Comparison of ENCODE assay signal across 8 cellular contexts in genomic region chr1:111032295-111032897, GRCh38.
DNase-seq lines count a peak whose midpoint lies in the region; ATAC-seq, FAIRE-seq and TF ChIP-seq lines count a peak whose summit lies in the region.

No MANE protein-coding gene starts in this region.

- H3K4me2 ChIP-seq in endothelial cell of umbilical vein (ENCODE audit: insufficient read depth, low read length), result no peak overlapping the region

- FAIRE-seq in endothelial cell of umbilical vein (lab: Jason Lieb, UNC), result no peak

- TF ChIP-seq POLR2A in endothelial cell of umbilical vein (IDR thresholded peaks at IDR 0.05; ENCODE audit: low read depth, low read length), result no peak

- no peak for ATAC-seq in HG03342 (IDR thresholded peaks at IDR 0.05; ENCODE audit: unreplicated experiment)

- H3K36me3 ChIP-seq in endothelial cell of umbilical vein (ENCODE audit: control insufficient read depth in 2 of 2, extremely low read depth in 1 of 2, insufficient read depth in 2 of 2, low read length in 2 of 2), result no peaks in the 10 kb centered on the region

- H3K9me3 ChIP-seq in endothelial cell of umbilical vein (replicated peaks; ENCODE audit: control insufficient read depth, insufficient read depth, low read length), result no peaks in the 10 kb centered on the region

- no peaks in the 10 kb centered on the region for H3K79me2 ChIP-seq in endothelial cell of umbilical vein (ENCODE audit: control insufficient read depth, insufficient read depth, low read length)

- H3K27ac ChIP-seq in endothelial cell of umbilical vein (ENCODE audit: insufficient read depth, low read depth, low read length), result no peak overlapping the region

- POLR2A ChIA-PET in endothelial cell of umbilical vein (lab: Charles Lee), result no interaction called here

- H3K9me1 ChIP-seq in endothelial cell of umbilical vein (replicated peaks; ENCODE audit: control insufficient read depth, extremely low read depth, insufficient read depth, low read length), result no peaks in the 10 kb centered on the region

- H2AFZ ChIP-seq in endothelial cell of umbilical vein (ENCODE audit: low read depth, low read length), result no peak overlapping the region

- H3K4me3 ChIP-seq in endothelial cell of umbilical vein (replicated peaks in 1 of 3; ENCODE audit: insufficient read depth in 1 of 3, low read depth in 1 of 3, low read length in 3 of 3), result no peak overlapping the region

- CTCF ChIA-PET in endothelial cell of umbilical vein (lab: Charles Lee), result interaction anchor here (0.6 kb wide), 1 partner anchor 9 kb away, joined by 4 read pairs; no protein-coding TSS in a partner anchor

- dilution Hi-C loops in endothelial cell of umbilical vein (cut with MboI; ENCODE audit: extremely low pct_ligation_motif_present, low sequenced_read_pairs), result no loop called here

- H3K4me1 ChIP-seq in endothelial cell of umbilical vein (ENCODE audit: control insufficient read depth, extremely low read depth, insufficient read depth, low read length), result no peaks in the 10 kb centered on the region

- intact Hi-C loops in endothelial cell of umbilical vein (cut with micrococcal nuclease), result loop anchor here (2.0 to 5.0 kb wide), 2 partner anchors 252 to 370 kb away; no protein-coding TSS in a partner anchor

- peak; percentile 62 to 72 for TF ChIP-seq CTCF in endothelial cell of umbilical vein (IDR thresholded peaks at IDR 0.05; ENCODE audit: extremely low read depth in 1 of 2, insufficient read depth in 1 of 2, low read depth in 1 of 2, low read length in 2 of 2)

- BruUV-seq in endothelial cell of umbilical vein (replicated peaks; lab: Mats Ljungman, UMichigan), result no TSS peak

- DNase-seq in activated T-cell treated with anti-CD3 and anti-CD28 coated beads for 24 hours (ENCODE audit: low read depth) (peak; percentile 16), Kasumi-1 (lab: John Stamatoyannopoulos, UW) (peak; percentile 68 to 70), SKM-1 treated with dmso at 0.1 percent for 144 hours (lab: John Stamatoyannopoulos, UW; ENCODE audit: unreplicated experiment) (peak; percentile 42), endothelial cell of umbilical vein (ENCODE audit: low read depth, low spot score) (peak; percentile 30), non-pigmented ciliary epithelial cell (ENCODE audit: low read depth) (peak; percentile 2), GOT3 (lab: John Stamatoyannopoulos, UW) (no peak)
- no peak for DNase-seq in activated T-cell treated with anti-CD3 and anti-CD28 coated beads, Interleukin-2, amount 50 U/mL, for 1 hour

- H3K9ac ChIP-seq in endothelial cell of umbilical vein (replicated peaks; ENCODE audit: extremely low read depth, insufficient read depth, low read length), result no peak overlapping the region

- H4K20me1 ChIP-seq in endothelial cell of umbilical vein (replicated peaks; ENCODE audit: control insufficient read depth, extremely low read depth, insufficient read depth, low read length), result no peaks in the 10 kb centered on the region

- H3K27me3 ChIP-seq in endothelial cell of umbilical vein (ENCODE audit: control insufficient read depth in 2 of 2, insufficient read depth in 2 of 2, low read length in 2 of 2), result no peaks in the 10 kb centered on the region

TF ChIP-seq in endothelial cell of umbilical vein, 7 proteins besides CTCF, POLR2A, EP300 and RAD21:
- TF ChIP-seq MYC (IDR thresholded peaks at IDR 0.05; ENCODE audit: low read depth, low read length) (no peak), FOS (IDR thresholded peaks at IDR 0.05; ENCODE audit: borderline replicate concordance, insufficient read depth, low read length) (no peak), GATA2 (IDR thresholded peaks at IDR 0.05; ENCODE audit: insufficient read depth, insufficient read length, low read depth, low read length) (no peak), JUN (IDR thresholded peaks at IDR 0.05; ENCODE audit: borderline replicate concordance, insufficient read depth, insufficient read length, low read depth) (no peak)
TF ChIP-seq in endothelial cell of umbilical vein: peak in this region for 0.

Comparison
In these comparisons a context has a peak if more than half of its experiments do, and no peak if none do; other contexts are left out.
1. DNase-seq: peak in activated T-cell treated with anti-CD3 and anti-CD28 coated beads for 24 hours (single experiment), Kasumi-1 (2 of 2), SKM-1 treated with dmso at 0.1 percent for 144 hours (single experiment), endothelial cell of umbilical vein (single experiment) and non-pigmented ciliary epithelial cell (single experiment); none in activated T-cell treated with anti-CD3 and anti-CD28 coated beads, Interleukin-2, amount 50 U/mL, for 1 hour (single experiment) and GOT3 (single experiment).